In the genomic region with DNA sequence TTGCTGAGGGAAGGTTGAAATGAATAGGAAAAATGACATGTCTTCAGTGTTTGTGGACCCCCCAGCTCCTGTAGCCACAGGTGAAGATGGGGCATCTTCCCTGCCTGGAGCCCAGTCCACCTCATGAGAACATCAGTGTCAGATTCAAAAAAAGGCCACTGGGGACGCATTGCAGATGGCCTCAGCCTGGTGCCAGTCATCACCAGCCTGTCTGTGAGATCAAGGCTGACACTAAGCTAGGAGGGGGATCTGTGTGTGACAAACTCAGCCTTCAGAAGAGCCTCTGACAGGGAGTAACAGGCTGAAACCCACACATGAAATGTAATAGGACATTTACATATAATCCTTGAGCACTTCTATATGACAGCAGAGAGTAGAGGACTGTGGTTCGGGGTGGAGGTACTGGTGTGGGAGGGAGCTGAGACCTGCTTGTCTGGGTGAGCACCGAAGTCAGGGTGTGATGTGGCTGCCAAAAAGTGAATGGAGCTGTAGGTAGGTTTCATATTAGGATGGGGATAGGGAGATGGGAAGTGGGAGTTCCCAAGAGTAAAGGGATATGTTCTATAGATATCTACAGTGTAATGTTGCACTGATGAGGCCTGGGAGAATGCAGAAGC, we compare ENCODE assay signal across 18 cellular contexts. TPM values are rescaled to one million over a fixed set of nuclear protein-coding genes. Genes with fewer than 3 reads are reported as not detected.
DNase-seq lines count a peak whose midpoint lies in the region; ATAC-seq and TF ChIP-seq lines count a peak whose summit lies in the region.
"Had no signal": no experiment of that assay in that cellular context is flagged by ENCODE, and none has a peak within 500 bp of the region (broad histone marks: within the 10 kb centered on the region; RNA-seq: fewer than 3 reads in every experiment).

No MANE protein-coding gene starts in this region.

- no peaks in the 10 kb centered on the region for H3K9me3 Mint-ChIP-seq in T-cell
- H3K9me3 Mint-ChIP-seq in activated naive CD4-positive, alpha-beta T cell treated with anti-CD3 and anti-CD28 coated beads for 36 hours = no peaks in the 10 kb centered on the region
- H3K9me3 Mint-ChIP-seq in natural killer cell = no peaks in the 10 kb centered on the region
- no peaks in the 10 kb centered on the region for H3K9me3 Mint-ChIP-seq in endodermal cell

- H3K36me3 Mint-ChIP-seq in T-cell = peaks cover 8% of the 10 kb centered on the region
- no peaks in the 10 kb centered on the region for H3K36me3 Mint-ChIP-seq in activated naive CD4-positive, alpha-beta T cell treated with anti-CD3 and anti-CD28 coated beads for 36 hours (ENCODE audit: low read depth)
- no peaks in the 10 kb centered on the region for H3K36me3 Mint-ChIP-seq in natural killer cell
- H3K36me3 Mint-ChIP-seq in endodermal cell (ENCODE audit: low read depth) = no peaks in the 10 kb centered on the region

- H3K36me3 ChIP-seq in testis (ENCODE audit: low read depth, missing control alignments) = no peaks in the 10 kb centered on the region
- H3K36me3 ChIP-seq in endodermal cell (ENCODE audit: control insufficient read depth, insufficient read depth, low read length) = no peaks in the 10 kb centered on the region
- H3K36me3 ChIP-seq: MG63, prostate gland, uterus had no signal

- intact Hi-C loops in activated naive CD4-positive, alpha-beta T cell treated with anti-CD3 and anti-CD28 coated beads for 36 hours (cut with micrococcal nuclease) = loop anchor here (1.0 to 10.0 kb wide), 8 partner anchors 21 to 335 kb away; partner anchors contain the start of genes CCDC134, MEI1, NAGA and PHETA2
- intact Hi-C loops in natural killer cell (cut with micrococcal nuclease) = loop anchor here (2.0 to 5.0 kb wide), 2 partner anchors 53 to 77 kb away; partner anchors contain the start of gene SREBF2
- intact Hi-C loops in testis (cut with DNase I; ENCODE audit: low total_unique reads) = no loop called here

- no peak overlapping the region for H3K9ac ChIP-seq in endodermal cell (ENCODE audit: extremely low read depth, low read length, poor library complexity, severe bottlenecking)

- peak; percentile 5 to 22 for ATAC-seq in activated CD4-positive, CD25-positive, alpha-beta regulatory T cell treated with anti-CD3 and anti-CD28 coated beads, Interleukin-2, amount 50 U/mL, for 24 hours
- ATAC-seq in T-cell (replicated peaks in 1 of 4) (no peak), natural killer cell (no peak)
- ATAC-seq: left colon had no signal

- H3K4me3 Mint-ChIP-seq in T-cell = peak overlapping the region; percentile 66 to 90 (median 84)
- H3K4me3 Mint-ChIP-seq in activated naive CD4-positive, alpha-beta T cell treated with anti-CD3 and anti-CD28 coated beads for 36 hours = peak overlapping the region; percentile 86
- peak overlapping the region; percentile 82 for H3K4me3 Mint-ChIP-seq in natural killer cell
- H3K4me3 Mint-ChIP-seq in endodermal cell = no peak overlapping the region

- CTCF ChIA-PET in T-cell (lab: Charles Lee) = interaction anchor here (0.9 to 3.7 kb wide), 8 partner anchors 20 to 113 kb away, joined by 3 to 46 read pairs (median 11); partner anchors contain the start of genes CCDC134 (in 2 of the 2) and MEI1 (in 1 of the 2)
- CTCF ChIA-PET in activated naive CD4-positive, alpha-beta T cell treated with anti-CD3 and anti-CD28 coated beads for 36 hours (lab: Charles Lee) = interaction anchor here (1.6 to 5.0 kb wide), 5 partner anchors 19 to 167 kb away, joined by 3 to 38 read pairs (median 26); partner anchors contain the start of genes CCDC134 and CENPM

- H3K9me3 ChIP-seq in testis (no peaks in the 10 kb centered on the region), endodermal cell (ENCODE audit: control insufficient read depth, low read length) (no peaks in the 10 kb centered on the region)
- H3K9me3 ChIP-seq: MG63, prostate gland, uterus had no signal

- no peak for TF ChIP-seq CTCF in natural killer cell (IDR thresholded peaks at IDR 0.05)
- TF ChIP-seq CTCF in testis (IDR thresholded peaks at IDR 0.05) = no peak
- TF ChIP-seq CTCF in endodermal cell (conservative IDR thresholded peaks at IDR 0.05) = no peak

- DNase-seq in activated CD4-positive, CD25-positive, alpha-beta regulatory T cell (lab: John Stamatoyannopoulos, UW) = no peak
- DNase-seq in T-cell = peak in 1 of 34 experiments; percentile 13
- DNase-seq in activated naive CD4-positive, alpha-beta T cell treated with anti-CD3 and anti-CD28 coated beads for 36 hours = peak; percentile 48
- no peak for DNase-seq in natural killer cell
- DNase-seq in HK-2 (ENCODE audit: unreplicated experiment) = no peak
- no peak for DNase-seq in testis
- DNase-seq in endodermal cell = no peak
- DNase-seq: anterior cingulate cortex, COR-L47, dermis blood vessel endothelial cell, GDM1, hippocampal formation, left colon, MG63, NCI-H2081, uterus had no signal

- H3K4me1 ChIP-seq in testis (no peaks in the 10 kb centered on the region), endodermal cell (ENCODE audit: control insufficient read depth, insufficient read depth, low read length) (no peaks in the 10 kb centered on the region)
- H3K4me1 ChIP-seq: prostate gland, uterus had no signal

- WGBS in testis, 2 donors = 59 to 63% methylated on average over 3 of the region's 3 CpGs
- 62 to 63% methylated on average over 3 of the region's 3 CpGs for WGBS in endodermal cell (ENCODE audit: insufficient coverage in 1 of 2, insufficient read length in 1 of 2), 2 experiments

- POLR2A ChIA-PET in T-cell (lab: Charles Lee) = interaction anchor here (0.6 to 5.0 kb wide), 11 partner anchors 10 to 657 kb away, joined by 3 to 81 read pairs (median 4); partner anchors contain the start of genes CCDC134 (in 2 of the 2) and SREBF2 (in 2 of the 2)

- H3K27me3 ChIP-seq in testis (no peaks in the 10 kb centered on the region), endodermal cell (ENCODE audit: control insufficient read depth, insufficient read depth, low read length, poor library complexity, severe bottlenecking) (peaks cover 51% of the 10 kb centered on the region)
- H3K27me3 ChIP-seq: MG63, uterus had no signal

- H3K27me3 Mint-ChIP-seq in T-cell (no peaks in the 10 kb centered on the region), natural killer cell (ENCODE audit: low read depth in 2 of 2) (no peaks in the 10 kb centered on the region), endodermal cell (ENCODE audit: insufficient read depth) (peaks cover 64% of the 10 kb centered on the region)
- H3K27me3 Mint-ChIP-seq in activated naive CD4-positive, alpha-beta T cell treated with anti-CD3 and anti-CD28 coated beads for 36 hours (ENCODE audit: low read depth) = no peaks in the 10 kb centered on the region

- no peak overlapping the region for H3K4me3 ChIP-seq in testis
- no peak overlapping the region for H3K4me3 ChIP-seq in endodermal cell (ENCODE audit: low read length)
- H3K4me3 ChIP-seq: MG63, prostate gland, uterus had no signal

- no peak for TF ChIP-seq POLR2A in testis (IDR thresholded peaks at IDR 0.05)

- H3K27ac ChIP-seq in testis (no peak overlapping the region), endodermal cell (ENCODE audit: low read depth, low read length) (no peak overlapping the region)
- H3K27ac ChIP-seq: prostate gland, uterus had no signal

- peaks cover 49 to 58% (median 56%) of the 10 kb centered on the region in 3 donors for H3K4me1 Mint-ChIP-seq in T-cell
- peaks cover 49% of the 10 kb centered on the region for H3K4me1 Mint-ChIP-seq in activated naive CD4-positive, alpha-beta T cell treated with anti-CD3 and anti-CD28 coated beads for 36 hours (ENCODE audit: low read depth)
- peaks cover 41 to 43% of the 10 kb centered on the region in 2 donors for H3K4me1 Mint-ChIP-seq in natural killer cell
- peaks cover 28% of the 10 kb centered on the region for H3K4me1 Mint-ChIP-seq in endodermal cell

- peak overlapping the region; percentile 100 for H3K27ac Mint-ChIP-seq in T-cell
- peak overlapping the region; percentile 95 for H3K27ac Mint-ChIP-seq in activated naive CD4-positive, alpha-beta T cell treated with anti-CD3 and anti-CD28 coated beads for 36 hours
- peak overlapping the region; percentile 98 to 99 for H3K27ac Mint-ChIP-seq in natural killer cell
- H3K27ac Mint-ChIP-seq in endodermal cell = no peak overlapping the region

RNA-seq across cellular contexts. Expression of gene CCDC134, which starts 20.5 kb away (rescaled TPM):
- total RNA-seq in T-cell (10 to 100 TPM; 14.4 to 21.7 (median 16.7) TPM), natural killer cell (10 to 100 TPM; 16.4 to 22.1 (median 16.7) TPM), testis (10 to 100 TPM; 12.8 to 20.8 TPM), endodermal cell (10 to 100 TPM; 15.0 to 21.0 TPM)
- 10 to 100 TPM; 17.0 to 19.3 TPM for total RNA-seq in activated naive CD4-positive, alpha-beta T cell treated with anti-CD3 and anti-CD28 coated beads for 36 hours
- 15.6 TPM for polyA plus RNA-seq in testis (ENCODE audit: insufficient read depth, low read depth, low replicate concordance)
- 7.2 TPM for polyA plus RNA-seq in endodermal cell (2013, experiment 1 of 2)
- 8.8 TPM for polyA plus RNA-seq in endodermal cell (2013, experiment 2 of 2)

RNA-seq across cellular contexts. Expression of gene SREBF2, which starts 52.9 kb away (rescaled TPM):
- total RNA-seq in T-cell = 100 to 1,000 TPM in 3 of 5 donors, 10 to 100 TPM in 2; 71.9 to 128 (median 112) TPM
- 100 to 1,000 TPM; 143 to 147 TPM for total RNA-seq in activated naive CD4-positive, alpha-beta T cell treated with anti-CD3 and anti-CD28 coated beads for 36 hours
- total RNA-seq in natural killer cell = 100 to 1,000 TPM; 101 to 106 (median 105) TPM
- total RNA-seq in testis = 100 to 1,000 TPM in 1 of 2 donors, 10 to 100 TPM in 1; 79.8 to 119 TPM
- 59.7 TPM for polyA plus RNA-seq in testis (ENCODE audit: insufficient read depth, low read depth, low replicate concordance)
- 100 to 1,000 TPM; 125 to 135 TPM for total RNA-seq in endodermal cell
- polyA plus RNA-seq in endodermal cell (2013, experiment 1 of 2) = 220 TPM
- 204 TPM for polyA plus RNA-seq in endodermal cell (2013, experiment 2 of 2)

Comparison
In these comparisons a context has a peak if more than half of its experiments do, and no peak if none do; other contexts are left out.
1. ATAC-seq: peak in activated CD4-positive, CD25-positive, alpha-beta regulatory T cell treated with anti-CD3 and anti-CD28 coated beads, Interleukin-2, amount 50 U/mL, for 24 hours (2 of 2); none in T-cell (0 of 4) and natural killer cell (0 of 3).